Comparison of ENCODE assay signal across 18 cellular contexts in the genomic region with DNA sequence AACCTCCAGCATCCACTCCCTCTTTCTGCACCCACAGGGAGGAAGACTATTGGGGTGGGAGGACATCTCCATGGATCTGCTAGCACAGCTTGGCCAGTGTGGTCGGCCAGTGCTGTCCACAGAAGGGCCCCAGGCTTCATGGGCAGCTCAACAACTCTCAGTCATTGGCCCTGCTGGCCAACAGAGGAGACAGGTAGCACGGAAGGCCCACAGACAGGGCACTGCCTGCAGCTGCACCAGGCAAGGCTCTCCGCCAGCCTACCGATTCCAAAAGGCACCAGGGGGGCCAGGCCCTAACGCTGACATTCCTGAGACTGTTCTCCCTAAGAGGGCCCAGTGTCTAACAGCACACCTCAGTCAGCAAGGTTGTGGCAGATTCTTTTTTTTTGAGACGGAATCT. TPM values are rescaled to one million over a fixed set of nuclear protein-coding genes. Genes with fewer than 3 reads are reported as not detected.
"Had no signal": no experiment of that assay in that cellular context is flagged by ENCODE, and none has a peak within 500 bp of the region (broad histone marks: within the 10 kb centered on the region; RNA-seq: fewer than 3 reads in every experiment).

No MANE protein-coding gene starts in this region.

- H3K9me3 ChIP-seq: gastroesophageal sphincter, tibial nerve had no signal

- H3K27me3 Mint-ChIP-seq: activated CD8-positive, alpha-beta T cell treated with anti-CD3 and anti-CD28 coated beads for 36 hours; T-cell had no signal

- H3K27me3 ChIP-seq: gastroesophageal sphincter, hepatocyte, tibial nerve had no signal

- H3K9me3 Mint-ChIP-seq: activated CD8-positive, alpha-beta T cell treated with anti-CD3 and anti-CD28 coated beads for 36 hours; nephron progenitor cell; T-cell had no signal

- H3K27ac Mint-ChIP-seq: activated CD8-positive, alpha-beta T cell treated with anti-CD3 and anti-CD28 coated beads for 36 hours; nephron progenitor cell; T-cell had no signal

- H3K4me3 ChIP-seq: gastroesophageal sphincter, hepatocyte, lung, tibial nerve had no signal

- DNase-seq: activated CD8-positive, alpha-beta memory T cell treated with anti-CD3 and anti-CD28 coated beads, Interleukin-2, amount 50 U/mL, for 4 hours; activated CD8-positive, alpha-beta T cell treated with anti-CD3 and anti-CD28 coated beads for 36 hours; activated naive CD4-positive, alpha-beta T cell; aorta; effector CD4-positive, alpha-beta T cell; kidney glomerular epithelial cell; nephron progenitor cell; stimulated activated CD4-positive, alpha-beta T cell treated with anti-CD3 and anti-CD28 coated beads, Interleukin-15, amount 100 ng/mL, for 24 hours; stimulated activated CD4-positive, alpha-beta T cell treated with anti-CD3 and anti-CD28 coated beads, Interleukin-4, amount 100 ng/mL, for 24 hours; T-cell; T1000 had no signal

- H3K4me3 Mint-ChIP-seq: activated CD8-positive, alpha-beta T cell treated with anti-CD3 and anti-CD28 coated beads for 36 hours; nephron progenitor cell; T-cell had no signal

- H3K4me2 ChIP-seq: hepatocyte had no signal

- H2AFZ ChIP-seq: hepatocyte had no signal

- ATAC-seq: activated CD8-positive, alpha-beta T cell treated with anti-CD3 and anti-CD28 coated beads for 36 hours; gastroesophageal sphincter; T-cell had no signal

- H3K27ac ChIP-seq: hepatocyte, tibial nerve had no signal

RNA-seq across cellular contexts. Expression of gene HSPB9, which starts 16.5 kb away (rescaled TPM):
- total RNA-seq: aorta, gastroesophageal sphincter, hepatocyte, mononuclear cell, osteoblast, pulmonary artery endothelial cell had no signal

RNA-seq across cellular contexts. Expression of gene ZNF385C, which starts 40.8 kb away (rescaled TPM):
- total RNA-seq: aorta, gastroesophageal sphincter, osteoblast, pulmonary artery endothelial cell had no signal
